ENCODE assay signal across 19 cellular contexts in the genomic region with DNA sequence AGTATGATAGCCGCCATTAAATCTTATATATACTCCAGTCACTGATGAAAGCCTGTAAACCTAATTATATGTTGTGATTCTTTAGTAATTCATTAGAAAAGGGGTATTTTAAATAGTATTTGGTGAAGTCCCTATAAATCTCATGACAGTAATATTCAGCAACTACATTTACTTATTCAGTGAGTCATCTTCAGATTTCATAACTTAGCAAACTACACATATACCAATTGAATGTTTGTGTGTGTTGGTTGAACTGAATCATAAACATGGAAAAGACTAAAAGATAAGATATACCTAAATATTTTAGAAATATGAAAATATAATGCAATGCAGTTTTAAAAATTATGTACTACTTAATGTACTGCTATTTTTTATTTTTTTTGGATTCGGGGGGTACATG.
A peak's percentile ranks its signal among the peaks of the same experiment; 100 is the strongest.
DNase-seq lines count a peak whose midpoint lies in the region; ATAC-seq and TF ChIP-seq lines count a peak whose summit lies in the region.
"Had no signal": no experiment of that assay in that cellular context is flagged by ENCODE, and none has a peak within 500 bp of the region (broad histone marks: within the 10 kb centered on the region; RNA-seq: fewer than 3 reads in every experiment).

No MANE protein-coding gene starts in this region.

- H3K4me3 ChIP-seq in mammary epithelial cell (replicated peaks in 1 of 3; ENCODE audit: insufficient read depth in 1 of 3, low read depth in 2 of 3, low read length in 3 of 3) (no peak overlapping the region), adrenal gland (no peak overlapping the region)
- no peak overlapping the region for H3K4me3 ChIP-seq in effector memory CD4-positive, alpha-beta T cell (ENCODE audit: insufficient read depth, low read depth, low read length, poor library complexity, severe bottlenecking)
- H3K4me3 ChIP-seq: GM23248 had no signal

- H3K27ac ChIP-seq in mammary epithelial cell (ENCODE audit: insufficient read depth, low read depth, low read length) (no peak overlapping the region), foreskin keratinocyte (no peak overlapping the region), adrenal gland (no peak overlapping the region)
- no peak overlapping the region for H3K27ac ChIP-seq in effector memory CD4-positive, alpha-beta T cell (ENCODE audit: insufficient read depth, low read length, poor library complexity, severe bottlenecking)
- H3K27ac ChIP-seq: GM23248, KMS-11 had no signal

- H3K4me1 ChIP-seq in mammary epithelial cell (ENCODE audit: insufficient read depth, low read length) (no peaks in the 10 kb centered on the region), foreskin keratinocyte (no peaks in the 10 kb centered on the region), adrenal gland (replicated peaks in 1 of 2) (no peaks in the 10 kb centered on the region)
- no peaks in the 10 kb centered on the region for H3K4me1 ChIP-seq in effector memory CD4-positive, alpha-beta T cell (ENCODE audit: control insufficient read depth, insufficient read depth, low read length, poor library complexity, severe bottlenecking)

- no peak overlapping the region for H3K4me2 ChIP-seq in mammary epithelial cell (ENCODE audit: insufficient read depth, low read depth, low read length)
- H3K4me2 ChIP-seq: KMS-11, SK-N-SH had no signal

- in situ Hi-C loops in mammary epithelial cell (cut with MboI; ENCODE audit: low sequenced_read_pairs in 2 of 2) = no loop called here

- H3K36me3 ChIP-seq in mammary epithelial cell (ENCODE audit: insufficient read depth, low read length) = no peaks in the 10 kb centered on the region
- H3K36me3 ChIP-seq in adrenal gland (replicated peaks in 1 of 2) = no peaks in the 10 kb centered on the region
- H3K36me3 ChIP-seq in effector memory CD4-positive, alpha-beta T cell (ENCODE audit: control insufficient read depth, insufficient read depth, low read length) = no peaks in the 10 kb centered on the region

- ATAC-seq in foreskin keratinocyte = no peak
- no peak for ATAC-seq in GM19397 (IDR thresholded peaks at IDR 0.05; ENCODE audit: unreplicated experiment)
- ATAC-seq in HG03280 (IDR thresholded peaks at IDR 0.05; ENCODE audit: unreplicated experiment) = no peak

- H3K27me3 ChIP-seq in mammary epithelial cell (ENCODE audit: insufficient read depth, low read length) (no peaks in the 10 kb centered on the region), foreskin keratinocyte (no peaks in the 10 kb centered on the region), adrenal gland (no peaks in the 10 kb centered on the region)
- no peaks in the 10 kb centered on the region for H3K27me3 ChIP-seq in effector memory CD4-positive, alpha-beta T cell (replicated peaks; ENCODE audit: control insufficient read depth, insufficient read depth, low read length, poor library complexity, severe bottlenecking)

- no peaks in the 10 kb centered on the region for H3K9me3 ChIP-seq in mammary epithelial cell (replicated peaks; ENCODE audit: insufficient read depth, low read length)
- no peaks in the 10 kb centered on the region for H3K9me3 ChIP-seq in adrenal gland (replicated peaks in 1 of 3)
- H3K9me3 ChIP-seq in effector memory CD4-positive, alpha-beta T cell (ENCODE audit: control insufficient read depth, low read length) = no peaks in the 10 kb centered on the region
- H3K9me3 ChIP-seq: SK-N-SH had no signal

- TF ChIP-seq CTCF in mammary epithelial cell (conservative IDR thresholded peaks at IDR 0.05 in 1 of 2, IDR thresholded peaks at IDR 0.05 in 1 of 2; ENCODE audit: extremely low read depth in 1 of 2, insufficient read depth in 1 of 2, low read depth in 1 of 2, low read length in 2 of 2) = no peak
- TF ChIP-seq CTCF in foreskin keratinocyte (conservative IDR thresholded peaks at IDR 0.05) = no peak
- no peak for TF ChIP-seq CTCF in adrenal gland (IDR thresholded peaks at IDR 0.05)

- WGBS in mammary epithelial cell (ENCODE audit: low coverage, missing lambda C conversion rate) = 100% methylated on average over 2 of the region's 2 CpGs
- WGBS in adrenal gland, 4 donors = 76 to 86% (median 82%) methylated on average over 2 of the region's 2 CpGs

- dilution Hi-C loops in mammary epithelial cell (cut with HindIII; ENCODE audit: low sequenced_read_pairs) = no loop called here

- TF ChIP-seq POLR2A in adrenal gland (IDR thresholded peaks at IDR 0.05) = no peak

- intact Hi-C loops in mammary epithelial cell (cut with micrococcal nuclease) = no loop called here
- intact Hi-C loops in adrenal gland (cut with DNase I) = no loop called here

- no peaks in the 10 kb centered on the region for H3K79me2 ChIP-seq in mammary epithelial cell (ENCODE audit: insufficient read depth, low read length)

- no peaks in the 10 kb centered on the region for H4K20me1 ChIP-seq in mammary epithelial cell (ENCODE audit: insufficient read depth, low read length)

- peak; percentile 58 for DNase-seq in HCEC 1CT
- DNase-seq in NCI-H226 = peak; percentile 48
- DNase-seq in mammary epithelial cell = peak; percentile 28
- peak; percentile 10 to 28 for DNase-seq in foreskin keratinocyte
- no peak for DNase-seq in adrenal gland
- DNase-seq in effector memory CD4-positive, alpha-beta T cell = no peak
- DNase-seq: C1 segment of cervical spinal cord; CD4-positive, alpha-beta memory T cell; COR-L47; GM23248; H7; NCI-H2029; NCI-H526 treated with DMSO at 0.1 percent for 48 hours; RPMI8226; SK-N-SH; SW 1271 had no signal

- CTCF ChIA-PET in mammary epithelial cell (lab: Charles Lee; ENCODE audit: low non-redundant PET) = no interaction called here

- no TSS peak for BruUV-seq in mammary epithelial cell (replicated peaks; lab: Mats Ljungman, UMichigan)

- H3K9ac ChIP-seq in mammary epithelial cell (ENCODE audit: insufficient read depth, low read length) = no peak overlapping the region
- H3K9ac ChIP-seq: GM23248, KMS-11, SK-N-SH had no signal

- no peak overlapping the region for H2AFZ ChIP-seq in mammary epithelial cell (ENCODE audit: low read depth, low read length)
- H2AFZ ChIP-seq: GM23248 had no signal

Comparison
In these comparisons a context has a peak if more than half of its experiments do, and no peak if none do; other contexts are left out.
1. DNase-seq: peak in HCEC 1CT (single experiment), NCI-H226 (single experiment), mammary epithelial cell (single experiment) and foreskin keratinocyte (2 of 2); none in adrenal gland (0 of 7) and effector memory CD4-positive, alpha-beta T cell (0 of 3).